10 cellular contexts compared by ENCODE assay signal in the genomic region with DNA sequence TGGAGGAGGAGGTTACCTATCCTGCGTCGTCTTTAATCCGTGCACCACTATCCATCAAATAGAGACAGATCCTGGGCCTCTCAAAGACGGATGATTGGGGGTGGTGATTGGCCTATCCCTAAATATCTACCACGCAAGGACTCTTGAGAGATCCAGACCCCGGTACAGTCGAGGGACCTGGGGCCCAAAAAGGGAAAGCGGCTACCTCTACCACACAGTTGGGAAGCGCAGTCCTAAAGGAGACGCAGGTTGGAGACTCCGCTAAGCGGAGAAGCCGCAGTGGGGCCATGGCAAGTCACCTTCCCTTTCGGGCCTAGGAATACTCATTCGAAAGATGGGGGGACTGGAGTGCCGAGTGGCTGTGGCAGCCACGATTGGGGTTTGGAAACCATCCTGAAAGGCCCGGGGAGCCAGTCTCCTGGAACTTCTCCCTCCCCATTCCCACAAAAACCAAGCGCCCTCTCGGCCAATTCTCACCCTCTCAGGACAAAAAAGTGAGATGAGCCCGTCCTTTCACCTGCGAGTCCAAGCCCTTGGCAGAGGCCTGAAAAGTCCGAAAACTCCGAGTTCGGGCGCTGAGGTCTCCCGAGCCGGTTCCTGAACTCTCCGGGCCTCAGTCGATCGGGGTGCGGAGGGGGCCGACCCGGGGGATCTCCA. TPM values are rescaled to one million over a fixed set of nuclear protein-coding genes. Genes with fewer than 3 reads are reported as not detected.
DNase-seq lines count a peak whose midpoint lies in the region; ATAC-seq, FAIRE-seq and TF ChIP-seq lines count a peak whose summit lies in the region.
"Had no signal": no experiment of that assay in that cellular context is flagged by ENCODE, and none has a peak within 500 bp of the region (broad histone marks: within the 10 kb centered on the region; RNA-seq: fewer than 3 reads in every experiment).

No MANE protein-coding gene starts in this region.

- no peaks in the 10 kb centered on the region for H3K36me3 Mint-ChIP-seq in stimulated activated naive CD8-positive, alpha-beta T cell treated with anti-CD3 and anti-CD28 coated beads, Interleukin-15, Interleukin-2, amounts not matched to agents 100 ng/mL and 50 ng/mL, for 24 hours (ENCODE audit: low read depth)
- no peaks in the 10 kb centered on the region for H3K36me3 Mint-ChIP-seq in brain
- H3K36me3 Mint-ChIP-seq in nephron (ENCODE audit: low read depth): no peaks in the 10 kb centered on the region

- no peaks in the 10 kb centered on the region for H3K9me3 Mint-ChIP-seq in stimulated activated naive CD8-positive, alpha-beta T cell treated with anti-CD3 and anti-CD28 coated beads, Interleukin-15, Interleukin-2, amounts not matched to agents 100 ng/mL and 50 ng/mL, for 24 hours
- H3K9me3 Mint-ChIP-seq in brain (peaks cover 0 to 9% (median 2%) of the 10 kb centered on the region in 5 experiments), nephron (no peaks in the 10 kb centered on the region)

- peaks cover 85% of the 10 kb centered on the region for H3K27me3 Mint-ChIP-seq in stimulated activated naive CD8-positive, alpha-beta T cell treated with anti-CD3 and anti-CD28 coated beads, Interleukin-15, Interleukin-2, amounts not matched to agents 100 ng/mL and 50 ng/mL, for 24 hours
- H3K27me3 Mint-ChIP-seq in brain (peaks cover 94% of the 10 kb centered on the region), nephron (ENCODE audit: low read depth) (peaks cover 95% of the 10 kb centered on the region)

- ATAC-seq in stimulated activated naive CD8-positive, alpha-beta T cell treated with anti-CD3 and anti-CD28 coated beads, Interleukin-15, Interleukin-2, amounts not matched to agents 100 U/mL and 50 U/mL, for 24 hours: no peak
- ATAC-seq in HG02870 (IDR thresholded peaks at IDR 0.05; ENCODE audit: unreplicated experiment): no peak

- peaks cover 98% of the 10 kb centered on the region for H3K27me3 ChIP-seq in A673 (replicated peaks; ENCODE audit: insufficient read depth, low read depth, low read length, poor library complexity)

- no peak overlapping the region for H3K4me3 ChIP-seq in A673 (ENCODE audit: low read depth, low read length, poor library complexity, severe bottlenecking)

- no peaks in the 10 kb centered on the region for H3K9me3 ChIP-seq in A673 (ENCODE audit: low read depth, low read length, poor library complexity, severe bottlenecking)

- no peak overlapping the region for H3K27ac Mint-ChIP-seq in stimulated activated naive CD8-positive, alpha-beta T cell treated with anti-CD3 and anti-CD28 coated beads, Interleukin-15, Interleukin-2, amounts not matched to agents 100 ng/mL and 50 ng/mL, for 24 hours
- H3K27ac Mint-ChIP-seq in brain (no peak overlapping the region), nephron (no peak overlapping the region)

- no peak for TF ChIP-seq CTCF in brain (conservative IDR thresholded peaks at IDR 0.05)
- TF ChIP-seq CTCF in nephron (IDR thresholded peaks at IDR 0.05; ENCODE audit: unreplicated experiment in 3 of 3): no peak
- TF ChIP-seq CTCF in A673 (conservative IDR thresholded peaks at IDR 0.05; ENCODE audit: low read depth, low read length): no peak

- CTCF ChIA-PET in A673 (lab: Charles Lee): no interaction called here

- FAIRE-seq in RCC 7860 (lab: Jason Lieb, UNC): no peak

- H3K4me1 ChIP-seq in A673 (ENCODE audit: insufficient read depth, low read length, poor library complexity, severe bottlenecking): peaks cover 9% of the 10 kb centered on the region

- BruUV-seq in A673 (replicated peaks; lab: Mats Ljungman, UMichigan): no TSS peak

- POLR2A ChIA-PET in A673 (lab: Charles Lee; ENCODE audit: low non-redundant PET): no interaction called here

- H3K36me3 ChIP-seq in A673 (ENCODE audit: insufficient read depth, low read length, poor library complexity, severe bottlenecking): no peaks in the 10 kb centered on the region

- DNase-seq in stimulated activated naive CD8-positive, alpha-beta T cell treated with anti-CD3 and anti-CD28 coated beads, Interleukin-15, Interleukin-2, amounts not matched to agents 100 U/mL and 50 U/mL, for 24 hours: no peak
- DNase-seq in A673 (ENCODE audit: low spot score) (no peak), RCC 7860 (ENCODE audit: low spot score) (no peak), NCI-H1436 (lab: John Stamatoyannopoulos, UW) (no peak)
- DNase-seq: NCI-H187 had no signal

- H3K4me1 Mint-ChIP-seq in stimulated activated naive CD8-positive, alpha-beta T cell treated with anti-CD3 and anti-CD28 coated beads, Interleukin-15, Interleukin-2, amounts not matched to agents 100 ng/mL and 50 ng/mL, for 24 hours (ENCODE audit: low read depth): peaks cover 32% of the 10 kb centered on the region
- H3K4me1 Mint-ChIP-seq in brain: peaks cover 10% of the 10 kb centered on the region
- peaks cover 4% of the 10 kb centered on the region for H3K4me1 Mint-ChIP-seq in nephron

- H3K4me3 Mint-ChIP-seq in stimulated activated naive CD8-positive, alpha-beta T cell treated with anti-CD3 and anti-CD28 coated beads, Interleukin-15, Interleukin-2, amounts not matched to agents 100 ng/mL and 50 ng/mL, for 24 hours: peak overlapping the region; percentile 26
- peak overlapping the region in 4 of 5 experiments; percentile 32 to 69 (median 66) for H3K4me3 Mint-ChIP-seq in brain
- peak overlapping the region; percentile 40 to 55 (median 46) for H3K4me3 Mint-ChIP-seq in nephron

- no peak overlapping the region for H3K27ac ChIP-seq in A673 (ENCODE audit: low read depth, low read length, poor library complexity, severe bottlenecking)

- intact Hi-C loops in A673 (cut with micrococcal nuclease; ENCODE audit: unreplicated experiment): no loop called here

RNA-seq across cellular contexts. Expression of a gene that starts 0.5 kb away (rescaled TPM):
- 0.32 TPM for polyA plus RNA-seq in brain (ENCODE audit: insufficient read depth, low read depth, low replicate concordance)
- not detected in 2 replicates for total RNA-seq in A673 (2021)
- total RNA-seq: omental fat pad had no signal
